In the genomic region with DNA sequence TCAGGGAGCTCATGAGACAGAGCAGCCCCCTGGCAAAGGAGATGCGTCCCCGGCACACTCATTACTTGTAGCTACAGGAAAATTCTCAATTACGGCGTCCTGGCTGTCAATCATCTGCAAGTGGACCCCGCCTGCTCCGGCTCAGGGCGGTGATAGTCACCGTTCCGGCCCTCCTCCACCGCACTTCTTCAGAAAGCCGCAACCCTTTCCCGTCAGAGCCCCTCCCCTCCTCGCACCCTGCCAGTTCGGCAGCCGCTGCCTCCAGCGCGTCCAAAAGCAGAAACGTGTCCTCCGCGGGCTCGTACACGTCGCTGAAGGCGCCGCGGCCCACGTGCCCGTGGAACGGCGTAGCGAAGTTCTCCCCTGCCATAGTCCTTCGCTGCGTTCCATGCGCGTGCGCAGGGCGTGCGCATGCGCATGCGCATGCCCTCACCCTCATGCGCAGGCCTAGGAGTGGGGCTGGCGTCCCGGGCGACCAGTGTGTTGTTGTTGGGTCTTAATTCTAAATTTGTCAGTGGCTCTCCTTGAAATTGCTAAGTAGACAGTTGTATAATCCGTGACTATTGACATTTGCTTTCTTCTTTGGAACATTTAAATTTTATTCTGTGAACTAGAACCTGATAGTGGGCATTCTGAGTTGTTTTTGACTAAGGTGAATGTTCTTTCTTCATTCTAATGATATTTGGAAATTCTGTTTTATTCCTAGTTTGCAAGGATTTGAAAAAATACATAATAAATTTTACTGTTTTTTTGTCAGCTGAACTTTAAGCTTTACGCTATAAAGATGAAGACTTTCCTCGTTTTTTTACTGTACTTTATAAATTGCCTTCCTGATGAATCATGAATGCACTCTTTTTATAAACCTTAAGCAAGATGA, we compare ENCODE assay signal across 1 cellular context.
TF ChIP-seq lines count a peak whose summit lies in the region.

No MANE protein-coding gene starts in this region.

TF ChIP-seq in K562, 482 proteins besides CTCF, POLR2A, EP300 and RAD21 (continued from another document):
- TF ChIP-seq ZNF217 (CRISPR knock-in tag; IDR thresholded peaks at IDR 0.05) (no peak; the same call in 1 of the 2 replicates), MLLT1 (IDR thresholded peaks at IDR 0.05) (peak in 1 of 2 experiments; percentile 66; a peak in 1 of 4 replicates), TAF9B (IDR thresholded peaks at IDR 0.05; ENCODE audit: partially characterized antibody) (peak; percentile 89), PTTG1 (tag; IDR thresholded peaks at IDR 0.05; ENCODE audit: low read depth) (no peak), NR2C2 (CRISPR knock-in tag; IDR thresholded peaks at IDR 0.05) (peak; percentile 89), NR2C2 (tag; IDR thresholded peaks at IDR 0.05) (peak; percentile 79), MAFG (tag; conservative IDR thresholded peaks at IDR 0.05) (0 out of 2 replicates have a peak, but pooled peaks have one; percentile 16), MAZ (CRISPR knock-in tag; conservative IDR thresholded peaks at IDR 0.05 in 1 of 2, IDR thresholded peaks at IDR 0.05 in 1 of 2) (peak; percentile 88 to 94), NUFIP1 (IDR thresholded peaks at IDR 0.05; ENCODE audit: partially characterized antibody) (peak; percentile 69), TAF1 (IDR thresholded peaks at IDR 0.05; ENCODE audit: control insufficient read depth, extremely low read depth, insufficient read depth, low read length, severe bottlenecking) (peak; percentile 85), MBD2 (IDR thresholded peaks at IDR 0.05; ENCODE audit: borderline replicate concordance, low read depth) (peak; percentile 83), ZNF507 (tag; conservative IDR thresholded peaks at IDR 0.05) (no peak), SUPT5H (IDR thresholded peaks at IDR 0.05) (peak; percentile 98), E2F6 (IDR thresholded peaks at IDR 0.05; ENCODE audit: borderline replicate concordance in 1 of 2, extremely low read depth in 1 of 2, insufficient read depth in 1 of 2, insufficient read length in 1 of 2, low read depth in 1 of 2, low read length in 1 of 2, poor library complexity in 1 of 2, severe bottlenecking in 1 of 2) (peak; percentile 99 to 100), ATF7 (IDR thresholded peaks at IDR 0.05) (peak; percentile 90), ZNF79 (CRISPR knock-in tag; IDR thresholded peaks at IDR 0.05; ENCODE audit: low read depth) (no peak; the same call in 1 of the 2 replicates), NFRKB (IDR thresholded peaks at IDR 0.05; ENCODE audit: low read depth) (peak; percentile 79; the same call in 1 of the 2 replicates), PHB2 (IDR thresholded peaks at IDR 0.05; ENCODE audit: low read depth) (no peak), HDAC2 (IDR thresholded peaks at IDR 0.05) (peak; percentile 91; the same call in 1 of the 2 replicates), SREBF1 (IDR thresholded peaks at IDR 0.05; ENCODE audit: borderline replicate concordance, low read depth, low read length) (no peak)
- TF ChIP-seq, protein P1, sequence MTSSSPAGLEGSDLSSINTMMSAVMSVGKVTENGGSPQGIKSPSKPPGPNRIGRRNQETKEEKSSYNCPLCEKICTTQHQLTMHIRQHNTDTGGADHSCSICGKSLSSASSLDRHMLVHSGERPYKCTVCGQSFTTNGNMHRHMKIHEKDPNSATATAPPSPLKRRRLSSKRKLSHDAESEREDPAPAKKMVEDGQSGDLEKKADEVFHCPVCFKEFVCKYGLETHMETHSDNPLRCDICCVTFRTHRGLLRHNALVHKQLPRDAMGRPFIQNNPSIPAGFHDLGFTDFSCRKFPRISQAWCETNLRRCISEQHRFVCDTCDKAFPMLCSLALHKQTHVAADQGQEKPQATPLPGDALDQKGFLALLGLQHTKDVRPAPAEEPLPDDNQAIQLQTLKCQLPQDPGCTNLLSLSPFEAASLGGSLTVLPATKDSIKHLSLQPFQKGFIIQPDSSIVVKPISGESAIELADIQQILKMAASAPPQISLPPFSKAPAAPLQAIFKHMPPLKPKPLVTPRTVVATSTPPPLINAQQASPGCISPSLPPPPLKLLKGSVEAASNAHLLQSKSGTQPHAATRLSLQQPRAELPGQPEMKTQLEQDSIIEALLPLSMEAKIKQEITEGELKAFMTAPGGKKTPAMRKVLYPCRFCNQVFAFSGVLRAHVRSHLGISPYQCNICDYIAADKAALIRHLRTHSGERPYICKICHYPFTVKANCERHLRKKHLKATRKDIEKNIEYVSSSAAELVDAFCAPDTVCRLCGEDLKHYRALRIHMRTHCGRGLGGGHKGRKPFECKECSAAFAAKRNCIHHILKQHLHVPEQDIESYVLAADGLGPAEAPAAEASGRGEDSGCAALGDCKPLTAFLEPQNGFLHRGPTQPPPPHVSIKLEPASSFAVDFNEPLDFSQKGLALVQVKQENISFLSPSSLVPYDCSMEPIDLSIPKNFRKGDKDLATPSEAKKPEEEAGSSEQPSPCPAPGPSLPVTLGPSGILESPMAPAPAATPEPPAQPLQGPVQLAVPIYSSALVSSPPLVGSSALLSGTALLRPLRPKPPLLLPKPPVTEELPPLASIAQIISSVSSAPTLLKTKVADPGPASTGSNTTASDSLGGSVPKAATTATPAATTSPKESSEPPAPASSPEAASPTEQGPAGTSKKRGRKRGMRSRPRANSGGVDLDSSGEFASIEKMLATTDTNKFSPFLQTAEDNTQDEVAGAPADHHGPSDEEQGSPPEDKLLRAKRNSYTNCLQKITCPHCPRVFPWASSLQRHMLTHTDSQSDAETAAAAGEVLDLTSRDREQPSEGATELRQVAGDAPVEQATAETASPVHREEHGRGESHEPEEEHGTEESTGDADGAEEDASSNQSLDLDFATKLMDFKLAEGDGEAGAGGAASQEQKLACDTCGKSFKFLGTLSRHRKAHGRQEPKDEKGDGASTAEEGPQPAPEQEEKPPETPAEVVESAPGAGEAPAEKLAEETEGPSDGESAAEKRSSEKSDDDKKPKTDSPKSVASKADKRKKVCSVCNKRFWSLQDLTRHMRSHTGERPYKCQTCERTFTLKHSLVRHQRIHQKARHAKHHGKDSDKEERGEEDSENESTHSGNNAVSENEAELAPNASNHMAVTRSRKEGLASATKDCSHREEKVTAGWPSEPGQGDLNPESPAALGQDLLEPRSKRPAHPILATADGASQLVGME (CRISPR knock-in tag; IDR thresholded peaks at IDR 0.05) = peak; percentile 80; the same call in 1 of the 2 replicates
- TF ChIP-seq, protein P2, sequence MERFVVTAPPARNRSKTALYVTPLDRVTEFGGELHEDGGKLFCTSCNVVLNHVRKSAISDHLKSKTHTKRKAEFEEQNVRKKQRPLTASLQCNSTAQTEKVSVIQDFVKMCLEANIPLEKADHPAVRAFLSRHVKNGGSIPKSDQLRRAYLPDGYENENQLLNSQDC (CRISPR knock-in tag; IDR thresholded peaks at IDR 0.05) = no peak
- TF ChIP-seq, protein P3, sequence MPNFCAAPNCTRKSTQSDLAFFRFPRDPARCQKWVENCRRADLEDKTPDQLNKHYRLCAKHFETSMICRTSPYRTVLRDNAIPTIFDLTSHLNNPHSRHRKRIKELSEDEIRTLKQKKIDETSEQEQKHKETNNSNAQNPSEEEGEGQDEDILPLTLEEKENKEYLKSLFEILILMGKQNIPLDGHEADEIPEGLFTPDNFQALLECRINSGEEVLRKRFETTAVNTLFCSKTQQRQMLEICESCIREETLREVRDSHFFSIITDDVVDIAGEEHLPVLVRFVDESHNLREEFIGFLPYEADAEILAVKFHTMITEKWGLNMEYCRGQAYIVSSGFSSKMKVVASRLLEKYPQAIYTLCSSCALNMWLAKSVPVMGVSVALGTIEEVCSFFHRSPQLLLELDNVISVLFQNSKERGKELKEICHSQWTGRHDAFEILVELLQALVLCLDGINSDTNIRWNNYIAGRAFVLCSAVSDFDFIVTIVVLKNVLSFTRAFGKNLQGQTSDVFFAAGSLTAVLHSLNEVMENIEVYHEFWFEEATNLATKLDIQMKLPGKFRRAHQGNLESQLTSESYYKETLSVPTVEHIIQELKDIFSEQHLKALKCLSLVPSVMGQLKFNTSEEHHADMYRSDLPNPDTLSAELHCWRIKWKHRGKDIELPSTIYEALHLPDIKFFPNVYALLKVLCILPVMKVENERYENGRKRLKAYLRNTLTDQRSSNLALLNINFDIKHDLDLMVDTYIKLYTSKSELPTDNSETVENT (CRISPR knock-in tag; IDR thresholded peaks at IDR 0.05) = peak; percentile 94
